9 cellular contexts compared by ENCODE assay signal in the genomic region with DNA sequence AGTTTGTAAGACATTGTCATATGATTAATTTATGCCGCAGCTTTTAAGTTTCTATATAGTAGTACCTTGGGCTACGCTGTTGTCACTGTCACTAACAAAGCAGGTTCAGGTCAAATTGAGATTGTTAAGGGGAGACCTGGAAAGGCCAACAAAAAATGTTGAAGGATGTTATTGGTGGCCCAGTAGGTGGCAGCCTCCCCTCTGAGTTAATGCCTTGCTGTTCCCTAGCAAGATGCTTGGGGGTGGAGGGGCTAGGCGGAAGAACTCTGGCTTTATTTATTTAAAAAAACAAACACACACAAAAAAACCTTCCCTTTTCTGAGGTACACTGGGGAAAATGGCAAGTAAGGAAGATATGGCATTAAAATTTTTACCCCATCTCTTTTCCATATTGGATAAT.
DNase-seq lines count a peak whose midpoint lies in the region; ATAC-seq, FAIRE-seq and TF ChIP-seq lines count a peak whose summit lies in the region.
"Had no signal": no experiment of that assay in that cellular context is flagged by ENCODE, and none has a peak within 500 bp of the region (broad histone marks: within the 10 kb centered on the region; RNA-seq: fewer than 3 reads in every experiment).

No MANE protein-coding gene starts in this region.

- peaks cover 5% of the 10 kb centered on the region; the same call in 1 of the 2 replicates for H3K27me3 ChIP-seq in OCI-LY3 (ENCODE audit: low read depth, low read length)
- H3K27me3 ChIP-seq: BLaER1 had no signal

- no peak overlapping the region for H3K4me3 ChIP-seq in OCI-LY3 (ENCODE audit: low read length)
- H3K4me3 ChIP-seq: BLaER1 had no signal

- H3K4me1 ChIP-seq in OCI-LY3 (ENCODE audit: low read length) = peaks cover 6% of the 10 kb centered on the region; the same call in 1 of the 2 replicates
- H3K4me1 ChIP-seq: BLaER1 had no signal

- peaks cover 76% of the 10 kb centered on the region for H3K27me3 Mint-ChIP-seq in mesothelial cell of epicardium (ENCODE audit: low read depth)

- no peaks in the 10 kb centered on the region for H3K36me3 Mint-ChIP-seq in mesothelial cell of epicardium

- no peaks in the 10 kb centered on the region for H4K20me1 ChIP-seq in OCI-LY3 (ENCODE audit: insufficient read depth, low read length)
- H4K20me1 ChIP-seq: BLaER1 had no signal

- peak; percentile 4 for DNase-seq in NK-92 treated with Interleukin-12 subunit alpha and Interleukin-12 subunit beta, amount 100 ng/mL, for 24 hours (lab: John Stamatoyannopoulos, UW)
- DNase-seq in NK-92 (lab: John Stamatoyannopoulos, UW; ENCODE audit: unreplicated experiment) (no peak), HTR-8/SVneo (ENCODE audit: insufficient read length, low spot score) (peak; percentile 11), fibroblast of the conjunctiva (ENCODE audit: low read depth) (peak; percentile 3), mesothelial cell of epicardium (ENCODE audit: low spot score in 2 of 2, unreplicated experiment in 2 of 2) (no peak)

- 0 out of 2 replicates have a peak overlapping the region, but pooled peaks have one; percentile 35 for H3K4me2 ChIP-seq in OCI-LY3 (ENCODE audit: low read length)
- H3K4me2 ChIP-seq: BLaER1 had no signal

- H3K79me2 ChIP-seq in OCI-LY3 (ENCODE audit: low read length) = no peaks in the 10 kb centered on the region

- no peak overlapping the region for H3K27ac ChIP-seq in OCI-LY3 (ENCODE audit: low read length)
- H3K27ac ChIP-seq: BLaER1 had no signal

- FAIRE-seq in HTR-8/SVneo (lab: Jason Lieb, UNC) = no peak

- H3K9me3 Mint-ChIP-seq in mesothelial cell of epicardium = no peaks in the 10 kb centered on the region

- H3K9ac ChIP-seq in OCI-LY3 (ENCODE audit: low read length) = no peak overlapping the region
- H3K9ac ChIP-seq: BLaER1 had no signal

- no peaks in the 10 kb centered on the region for H3K9me3 ChIP-seq in OCI-LY3 (ENCODE audit: insufficient read depth, low read length)
- H3K9me3 ChIP-seq: BLaER1 had no signal

- no peak for ATAC-seq in GM21619 (IDR thresholded peaks at IDR 0.05; ENCODE audit: unreplicated experiment)
- no peak for ATAC-seq in GM21423 (IDR thresholded peaks at IDR 0.05; ENCODE audit: unreplicated experiment)

- H3K27ac Mint-ChIP-seq in mesothelial cell of epicardium = no peak overlapping the region

- no peak overlapping the region for H3K4me3 Mint-ChIP-seq in mesothelial cell of epicardium

- TF ChIP-seq CTCF in OCI-LY3 (IDR thresholded peaks at IDR 0.05; ENCODE audit: low read depth, low read length) (peak; percentile 67), mesothelial cell of epicardium (IDR thresholded peaks at IDR 0.05; ENCODE audit: unreplicated experiment) (no peak)

- no peaks in the 10 kb centered on the region for H3K36me3 ChIP-seq in OCI-LY3 (replicated peaks; ENCODE audit: low read depth, low read length)
- H3K36me3 ChIP-seq: BLaER1 had no signal

- H3K4me1 Mint-ChIP-seq in mesothelial cell of epicardium = no peaks in the 10 kb centered on the region

- peak overlapping the region; percentile 8; the same call in 1 of the 2 replicates for H2AFZ ChIP-seq in OCI-LY3 (ENCODE audit: low read depth, low read length)

Comparison
In these comparisons a context has a peak if more than half of its experiments do, and no peak if none do; other contexts are left out.
1. DNase-seq: peak in NK-92 treated with Interleukin-12 subunit alpha and Interleukin-12 subunit beta, amount 100 ng/mL, for 24 hours (single experiment), HTR-8/SVneo (single experiment) and fibroblast of the conjunctiva (single experiment); none in NK-92 (single experiment) and mesothelial cell of epicardium (0 of 2).